Comparison of ENCODE assay signal across 8 cellular contexts in genomic region chr11:2377511-2378443, GRCh38. TPM values are rescaled to one million over a fixed set of nuclear protein-coding genes. Genes with fewer than 3 reads are reported as not detected.
A peak's percentile ranks its signal among the peaks of the same experiment; 100 is the strongest.
DNase-seq lines count a peak whose midpoint lies in the region; ATAC-seq, FAIRE-seq and TF ChIP-seq lines count a peak whose summit lies in the region.

No MANE protein-coding gene starts in this region.

- peak in 6 of 7 experiments; percentile 31 to 68 (median 58) for DNase-seq in CD8-positive, alpha-beta T cell
- DNase-seq in H54 (ENCODE audit: insufficient read length, low spot score) (peak; percentile 62), activated gamma-delta T cell (lab: John Stamatoyannopoulos, UW) (peak; percentile 50), fibroblast of villous mesenchyme (ENCODE audit: low read depth) (peak; percentile 59), urothelium cell line (ENCODE audit: low spot score) (peak; percentile 71), NCI-H187 (lab: John Stamatoyannopoulos, UW) (no peak)

- no peaks in the 10 kb centered on the region for H3K9me3 Mint-ChIP-seq in CD8-positive, alpha-beta T cell

- no peak for TF ChIP-seq POLR2A in H54 (IDR thresholded peaks at IDR 0.05; ENCODE audit: low read depth, low read length)

- peak overlapping the region; percentile 79 for H3K27ac Mint-ChIP-seq in CD8-positive, alpha-beta T cell

- H3K27ac ChIP-seq in CD8-positive, alpha-beta T cell (ENCODE audit: low read depth, low read length): peak overlapping the region; percentile 63
- peak overlapping the region; percentile 4 for H3K27ac ChIP-seq in OCI-LY1 (ENCODE audit: low read depth, low read length, poor library complexity, severe bottlenecking)

- H3K9ac ChIP-seq in OCI-LY1 (ENCODE audit: low read length): peak overlapping the region; percentile 88

- peak overlapping the region; percentile 83 for H3K4me3 Mint-ChIP-seq in CD8-positive, alpha-beta T cell

- H3K4me1 Mint-ChIP-seq in CD8-positive, alpha-beta T cell (ENCODE audit: low read depth): peaks cover 38% of the 10 kb centered on the region

- H4K20me1 ChIP-seq in OCI-LY1 (ENCODE audit: insufficient read depth, low read length): no peaks in the 10 kb centered on the region

- H3K79me2 ChIP-seq in OCI-LY1 (ENCODE audit: insufficient read depth, low read length): peaks cover 25% of the 10 kb centered on the region

- no peak overlapping the region for H2AFZ ChIP-seq in OCI-LY1 (ENCODE audit: low read length)
- H2AFZ ChIP-seq in neuron (ENCODE audit: low read depth, low read length): no peak overlapping the region

- no peaks in the 10 kb centered on the region for H3K9me3 ChIP-seq in CD8-positive, alpha-beta T cell (ENCODE audit: low read length)
- no peaks in the 10 kb centered on the region for H3K9me3 ChIP-seq in OCI-LY1 (ENCODE audit: low read length)
- H3K9me3 ChIP-seq in neuron (ENCODE audit: low read length): peaks cover 7% of the 10 kb centered on the region

- CTCF ChIA-PET in CD8-positive, alpha-beta T cell (lab: Charles Lee): interaction anchor here (0.9 to 3.2 kb wide), 4 partner anchors 9 to 73 kb away, joined by 4 to 12 read pairs (median 10); partner anchors contain the start of gene TSSC4

- no peaks in the 10 kb centered on the region for H3K36me3 ChIP-seq in CD8-positive, alpha-beta T cell (ENCODE audit: insufficient read depth, low read length)
- H3K36me3 ChIP-seq in OCI-LY1 (ENCODE audit: insufficient read depth, low read length) (no peaks in the 10 kb centered on the region; the same call in 1 of the 2 replicates), neuron (ENCODE audit: insufficient read depth, low read length) (peaks cover 19% of the 10 kb centered on the region)

- H3F3A ChIP-seq in OCI-LY1 (ENCODE audit: insufficient read depth, low read length): no peaks in the 10 kb centered on the region

- H3K4me2 ChIP-seq in OCI-LY1 (ENCODE audit: low read length): peak overlapping the region; percentile 96

- TF ChIP-seq CTCF in CD8-positive, alpha-beta T cell (IDR thresholded peaks at IDR 0.05): no peak
- TF ChIP-seq CTCF in OCI-LY1 (IDR thresholded peaks at IDR 0.05; ENCODE audit: low read length) (no peak), fibroblast of villous mesenchyme (IDR thresholded peaks at IDR 0.05; ENCODE audit: insufficient read depth, low read depth, low read length) (no peak)

- H3K27me3 Mint-ChIP-seq in CD8-positive, alpha-beta T cell (ENCODE audit: low read depth): no peaks in the 10 kb centered on the region

- H3K4me1 ChIP-seq in CD8-positive, alpha-beta T cell (ENCODE audit: insufficient read depth, low read length): peaks cover 36% of the 10 kb centered on the region
- H3K4me1 ChIP-seq in OCI-LY1 (ENCODE audit: insufficient read depth, low read length, severe bottlenecking) (peaks cover 51% of the 10 kb centered on the region), neuron (ENCODE audit: insufficient read depth, low read length) (peaks cover 6% of the 10 kb centered on the region)

- intact Hi-C loops in CD8-positive, alpha-beta T cell (cut with DNase I, micrococcal nuclease): loop anchor here (1.0 to 5.0 kb wide), 7 partner anchors 23 to 680 kb away; partner anchors contain the start of genes TSSC4 (in 2 of the 2), C11orf21 (in 1 of the 2), CARS1 (in 1 of the 2) and CDKN1C (in 1 of the 2)

- no peak for FAIRE-seq in H54 (lab: Jason Lieb, UNC)
- no peak for FAIRE-seq in urothelium cell line (lab: Jason Lieb, UNC)

- no peaks in the 10 kb centered on the region for H3K27me3 ChIP-seq in CD8-positive, alpha-beta T cell (ENCODE audit: insufficient read depth, low read length)
- H3K27me3 ChIP-seq in OCI-LY1 (ENCODE audit: insufficient read depth, low read length) (no peaks in the 10 kb centered on the region), neuron (ENCODE audit: insufficient read depth, low read length) (no peaks in the 10 kb centered on the region)

- H3K4me3 ChIP-seq in CD8-positive, alpha-beta T cell (ENCODE audit: low read depth, low read length): peak overlapping the region; percentile 66
- H3K4me3 ChIP-seq in OCI-LY1 (ENCODE audit: low read depth, low read length, poor library complexity, severe bottlenecking) (peak overlapping the region; percentile 91), fibroblast of villous mesenchyme (ENCODE audit: low read depth, low read length) (peak overlapping the region; percentile 86), neuron (ENCODE audit: low read length) (peak overlapping the region; percentile 94)

- H3K36me3 Mint-ChIP-seq in CD8-positive, alpha-beta T cell: peaks cover 2% of the 10 kb centered on the region

- no peaks in the 10 kb centered on the region for H3K9me2 ChIP-seq in OCI-LY1 (ENCODE audit: low read depth, low read length)

- POLR2A ChIA-PET in CD8-positive, alpha-beta T cell (lab: Charles Lee): interaction anchor here (0.6 to 2.8 kb wide), 7 partner anchors 9 to 506 kb away, joined by 3 to 26 read pairs (median 4); partner anchors contain the start of gene TSSC4

- ATAC-seq in CD8-positive, alpha-beta T cell: peak; percentile 59

RNA-seq across cellular contexts. Expression of gene CD81, which starts 0.7 kb away (rescaled TPM):
- total RNA-seq in CD8-positive, alpha-beta T cell: 100 to 1,000 TPM; 165 to 166 TPM
- 220 and 257 TPM in 2 replicates for total RNA-seq in fibroblast of villous mesenchyme

RNA-seq across cellular contexts. Expression of gene TSSC4, which starts 22.8 kb away (rescaled TPM):
- 10 to 100 TPM; 48.8 to 49.5 TPM for total RNA-seq in CD8-positive, alpha-beta T cell
- total RNA-seq in fibroblast of villous mesenchyme: 54.8 and 58.6 TPM in 2 replicates

Comparison
In these comparisons a context has a peak if more than half of its experiments do, and no peak if none do; other contexts are left out.
1. DNase-seq: peak in CD8-positive, alpha-beta T cell (6 of 7), H54 (single experiment), activated gamma-delta T cell (single experiment), fibroblast of villous mesenchyme (single experiment) and urothelium cell line (single experiment); none in NCI-H187 (0 of 2).
2. Peak in every context shown above with its lines, with median percentiles within 50 percentile points of each other: H3K4me3 ChIP-seq.